ENCODE assay signal across 1 cellular context in the genomic region with DNA sequence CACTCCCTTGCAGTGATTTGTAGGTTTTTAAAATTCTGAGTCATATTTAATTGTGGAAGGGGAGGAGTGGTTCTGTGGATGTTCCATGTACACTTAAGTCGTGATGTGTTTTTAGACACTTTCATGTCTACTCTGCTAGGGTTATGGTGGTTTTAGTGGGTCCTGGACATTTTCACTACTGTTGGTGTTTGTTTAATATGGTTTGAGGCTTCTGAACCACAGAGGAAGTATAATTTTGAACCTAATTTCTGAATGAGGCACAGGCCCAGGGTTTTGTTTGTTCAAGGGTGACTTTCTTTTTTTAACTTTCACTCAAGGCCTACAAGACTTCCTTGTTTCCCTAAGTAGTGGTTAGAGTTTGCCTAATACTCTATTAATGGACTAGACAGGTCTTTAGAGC.
TF ChIP-seq lines count a peak whose summit lies in the region.

No MANE protein-coding gene starts in this region.

TF ChIP-seq in GM23338, 12 proteins besides CTCF, POLR2A, EP300 and RAD21 (continued from another document):
- TF ChIP-seq REST (IDR thresholded peaks at IDR 0.05; ENCODE audit: unreplicated experiment) (no peak), JUNB (IDR thresholded peaks at IDR 0.05; ENCODE audit: unreplicated experiment) (no peak)
TF ChIP-seq in GM23338: peak in this region for 0.
